Comparison of ENCODE assay signal across 8 cellular contexts in genomic region chr9:15299374-15299939, GRCh38. TPM values are rescaled to one million over a fixed set of nuclear protein-coding genes. Genes with fewer than 3 reads are reported as not detected.
DNase-seq lines count a peak whose midpoint lies in the region; ATAC-seq lines count a peak whose summit lies in the region.

No MANE protein-coding gene starts in this region.

- ATAC-seq in GM19452 (IDR thresholded peaks at IDR 0.05; ENCODE audit: unreplicated experiment) (peak; percentile 79), HG03354 (IDR thresholded peaks at IDR 0.05; ENCODE audit: poor library complexity, severe bottlenecking, unreplicated experiment) (peak; percentile 83)

- DNase-seq in activated T-cell treated with anti-CD3 and anti-CD28 coated beads, Interleukin-2, amount 50 U/mL, for 1 hour = peak; percentile 66
- DNase-seq in stimulated activated CD4-positive, alpha-beta T cell treated with anti-CD3 and anti-CD28 coated beads, Interleukin-2, amount 100 ng/mL, for 4 hours (ENCODE audit: low read depth) = peak; percentile 40
- no peak for DNase-seq in HCEC 1CT
- DNase-seq in NCI-H82 treated with DMSO at 0.1 percent for 48 hours (lab: John Stamatoyannopoulos, UW; ENCODE audit: unreplicated experiment) = no peak
- DNase-seq in A172 (ENCODE audit: low spot score) = no peak
- no peak for DNase-seq in NCI-H748 (lab: John Stamatoyannopoulos, UW; ENCODE audit: unreplicated experiment)

RNA-seq across cellular contexts. Expression of gene TTC39B, which starts 7.6 kb away (rescaled TPM):
- total RNA-seq in A172 (2014; rRNA removed; shearing (Covaris generic)) = 2.8 and 3.7 TPM in 2 replicates

Comparison
In these comparisons a context has a peak if more than half of its experiments do, and no peak if none do; other contexts are left out.
1. DNase-seq: peak in activated T-cell treated with anti-CD3 and anti-CD28 coated beads, Interleukin-2, amount 50 U/mL, for 1 hour (single experiment) and stimulated activated CD4-positive, alpha-beta T cell treated with anti-CD3 and anti-CD28 coated beads, Interleukin-2, amount 100 ng/mL, for 4 hours (single experiment); none in HCEC 1CT (single experiment), NCI-H82 treated with DMSO at 0.1 percent for 48 hours (single experiment), A172 (single experiment) and NCI-H748 (single experiment).